Comparison of ENCODE assay signal across 1 cellular context in the genomic region with DNA sequence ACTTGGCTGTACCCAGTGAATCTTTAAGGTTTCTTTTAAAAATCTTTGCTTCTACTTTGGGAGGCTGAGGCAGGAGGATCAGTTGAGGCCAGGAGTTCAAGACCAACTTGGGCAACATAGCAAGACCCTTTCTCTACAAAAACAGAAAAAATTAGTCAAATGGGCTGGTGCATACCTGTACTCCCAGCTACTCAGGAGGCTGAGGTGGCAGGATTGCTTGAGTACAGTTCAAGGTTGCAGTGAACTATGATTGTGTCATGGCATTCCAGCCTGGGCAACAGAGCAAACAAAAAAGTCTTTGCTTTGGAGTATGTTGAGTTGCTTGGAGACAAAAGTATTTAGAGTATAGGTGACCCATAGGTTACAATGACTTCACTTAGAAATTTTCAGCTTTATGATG.
TF ChIP-seq lines count a peak whose summit lies in the region.

No MANE protein-coding gene starts in this region.

TF ChIP-seq in HepG2, 621 proteins besides CTCF, POLR2A, EP300 and RAD21 (continued from another document and continues in another):
- TF ChIP-seq ZSCAN12 (CRISPR knock-in tag; IDR thresholded peaks at IDR 0.05) (no peak), NFKBIZ (CRISPR knock-in tag; IDR thresholded peaks at IDR 0.05) (peak; percentile 77; the same call in 1 of the 2 replicates), EED (CRISPR knock-in tag; IDR thresholded peaks at IDR 0.05) (no peak), HNF4G (IDR thresholded peaks at IDR 0.05; ENCODE audit: borderline replicate concordance, low read depth, low read length) (peak; percentile 60; the same call in 1 of the 2 replicates), HNF4G (CRISPR knock-in tag; IDR thresholded peaks at IDR 0.05; ENCODE audit: borderline replicate concordance, low read depth) (no peak), MLLT10 (CRISPR knock-in tag; IDR thresholded peaks at IDR 0.05) (no peak), RARG (CRISPR knock-in tag; IDR thresholded peaks at IDR 0.05; ENCODE audit: low read depth) (no peak), NR2F1 (CRISPR knock-in tag; IDR thresholded peaks at IDR 0.05) (peak; percentile 63 to 92), JUNB (CRISPR knock-in tag; IDR thresholded peaks at IDR 0.05; ENCODE audit: borderline replicate concordance) (no peak), FOSL2 (CRISPR knock-in tag; IDR thresholded peaks at IDR 0.05) (peak; percentile 75), ZNF205 (CRISPR knock-in tag; IDR thresholded peaks at IDR 0.05) (no peak), ZNF768 (CRISPR knock-in tag; IDR thresholded peaks at IDR 0.05) (no peak), FOXC1 (CRISPR knock-in tag; IDR thresholded peaks at IDR 0.05; ENCODE audit: borderline replicate concordance) (no peak), YEATS4 (CRISPR knock-in tag; IDR thresholded peaks at IDR 0.05; ENCODE audit: borderline replicate concordance) (no peak), ZNF383 (CRISPR knock-in tag; IDR thresholded peaks at IDR 0.05; ENCODE audit: borderline replicate concordance) (no peak), SKI (IDR thresholded peaks at IDR 0.05; ENCODE audit: partially characterized antibody) (peak; percentile 71), HOXA9 (CRISPR knock-in tag; IDR thresholded peaks at IDR 0.05; ENCODE audit: borderline replicate concordance) (no peak), TOE1 (CRISPR knock-in tag; IDR thresholded peaks at IDR 0.05) (no peak), MAZ (IDR thresholded peaks at IDR 0.05; ENCODE audit: borderline replicate concordance, low read depth, low read length) (no peak), MAZ (CRISPR knock-in tag; IDR thresholded peaks at IDR 0.05; ENCODE audit: low read depth) (no peak), KLF13 (CRISPR knock-in tag; IDR thresholded peaks at IDR 0.05) (no peak), SALL1 (CRISPR knock-in tag; IDR thresholded peaks at IDR 0.05) (peak; percentile 86), ZNF337 (CRISPR knock-in tag; IDR thresholded peaks at IDR 0.05; ENCODE audit: borderline replicate concordance, low read depth) (no peak), KAT7 (CRISPR knock-in tag; IDR thresholded peaks at IDR 0.05; ENCODE audit: borderline replicate concordance) (peak; percentile 79; the same call in 1 of the 2 replicates), HDAC2 (CRISPR knock-in tag; IDR thresholded peaks at IDR 0.05) (peak; percentile 71), CEBPG (CRISPR knock-in tag; IDR thresholded peaks at IDR 0.05) (peak; percentile 87), ZNF460 (CRISPR knock-in tag; IDR thresholded peaks at IDR 0.05; ENCODE audit: borderline replicate concordance) (no peak), ZNF644 (CRISPR knock-in tag; IDR thresholded peaks at IDR 0.05; ENCODE audit: low read depth) (peak; percentile 47; the same call in 1 of the 2 replicates), XBP1 (CRISPR knock-in tag; IDR thresholded peaks at IDR 0.05) (no peak), KMT2B (CRISPR knock-in tag; IDR thresholded peaks at IDR 0.05) (peak; percentile 40; the same call in 1 of the 2 replicates), NR2F6 (IDR thresholded peaks at IDR 0.05) (peak; percentile 83), NR2F6 (CRISPR knock-in tag; IDR thresholded peaks at IDR 0.05) (peak; percentile 90), PHF5A (CRISPR knock-in tag; IDR thresholded peaks at IDR 0.05; ENCODE audit: low read depth, unreplicated experiment) (peak; percentile 36), ZNF564 (CRISPR knock-in tag; IDR thresholded peaks at IDR 0.05) (no peak), ZNF12 (CRISPR knock-in tag; IDR thresholded peaks at IDR 0.05) (0 out of 2 replicates have a peak, but pooled peaks have one; percentile 40), PAF1 (CRISPR knock-in tag; IDR thresholded peaks at IDR 0.05) (no peak), ETV5 (CRISPR knock-in tag; IDR thresholded peaks at IDR 0.05; ENCODE audit: borderline replicate concordance) (peak; percentile 26; the same call in 1 of the 2 replicates), TBX2 (CRISPR knock-in tag; IDR thresholded peaks at IDR 0.05; ENCODE audit: borderline replicate concordance) (no peak), KLF11 (CRISPR knock-in tag; IDR thresholded peaks at IDR 0.05) (no peak)
- TF ChIP-seq, protein P1, sequence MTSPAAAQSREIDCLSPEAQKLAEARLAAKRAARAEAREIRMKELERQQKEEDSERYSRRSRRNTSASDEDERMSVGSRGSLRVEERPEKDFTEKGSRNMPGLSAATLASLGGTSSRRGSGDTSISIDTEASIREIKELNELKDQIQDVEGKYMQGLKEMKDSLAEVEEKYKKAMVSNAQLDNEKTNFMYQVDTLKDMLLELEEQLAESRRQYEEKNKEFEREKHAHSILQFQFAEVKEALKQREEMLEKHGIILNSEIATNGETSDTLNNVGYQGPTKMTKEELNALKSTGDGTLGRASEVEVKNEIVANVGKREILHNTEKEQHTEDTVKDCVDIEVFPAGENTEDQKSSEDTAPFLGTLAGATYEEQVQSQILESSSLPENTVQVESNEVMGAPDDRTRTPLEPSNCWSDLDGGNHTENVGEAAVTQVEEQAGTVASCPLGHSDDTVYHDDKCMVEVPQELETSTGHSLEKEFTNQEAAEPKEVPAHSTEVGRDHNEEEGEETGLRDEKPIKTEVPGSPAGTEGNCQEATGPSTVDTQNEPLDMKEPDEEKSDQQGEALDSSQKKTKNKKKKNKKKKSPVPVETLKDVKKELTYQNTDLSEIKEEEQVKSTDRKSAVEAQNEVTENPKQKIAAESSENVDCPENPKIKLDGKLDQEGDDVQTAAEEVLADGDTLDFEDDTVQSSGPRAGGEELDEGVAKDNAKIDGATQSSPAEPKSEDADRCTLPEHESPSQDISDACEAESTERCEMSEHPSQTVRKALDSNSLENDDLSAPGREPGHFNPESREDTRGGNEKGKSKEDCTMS (CRISPR knock-in tag; conservative IDR thresholded peaks at IDR 0.05) = no peak
- TF ChIP-seq, protein P2, sequence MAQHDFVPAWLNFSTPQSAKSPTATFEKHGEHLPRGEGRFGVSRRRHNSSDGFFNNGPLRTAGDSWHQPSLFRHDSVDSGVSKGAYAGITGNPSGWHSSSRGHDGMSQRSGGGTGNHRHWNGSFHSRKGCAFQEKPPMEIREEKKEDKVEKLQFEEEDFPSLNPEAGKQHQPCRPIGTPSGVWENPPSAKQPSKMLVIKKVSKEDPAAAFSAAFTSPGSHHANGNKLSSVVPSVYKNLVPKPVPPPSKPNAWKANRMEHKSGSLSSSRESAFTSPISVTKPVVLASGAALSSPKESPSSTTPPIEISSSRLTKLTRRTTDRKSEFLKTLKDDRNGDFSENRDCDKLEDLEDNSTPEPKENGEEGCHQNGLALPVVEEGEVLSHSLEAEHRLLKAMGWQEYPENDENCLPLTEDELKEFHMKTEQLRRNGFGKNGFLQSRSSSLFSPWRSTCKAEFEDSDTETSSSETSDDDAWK (CRISPR knock-in tag; IDR thresholded peaks at IDR 0.05) = no peak
- TF ChIP-seq, protein P3, sequence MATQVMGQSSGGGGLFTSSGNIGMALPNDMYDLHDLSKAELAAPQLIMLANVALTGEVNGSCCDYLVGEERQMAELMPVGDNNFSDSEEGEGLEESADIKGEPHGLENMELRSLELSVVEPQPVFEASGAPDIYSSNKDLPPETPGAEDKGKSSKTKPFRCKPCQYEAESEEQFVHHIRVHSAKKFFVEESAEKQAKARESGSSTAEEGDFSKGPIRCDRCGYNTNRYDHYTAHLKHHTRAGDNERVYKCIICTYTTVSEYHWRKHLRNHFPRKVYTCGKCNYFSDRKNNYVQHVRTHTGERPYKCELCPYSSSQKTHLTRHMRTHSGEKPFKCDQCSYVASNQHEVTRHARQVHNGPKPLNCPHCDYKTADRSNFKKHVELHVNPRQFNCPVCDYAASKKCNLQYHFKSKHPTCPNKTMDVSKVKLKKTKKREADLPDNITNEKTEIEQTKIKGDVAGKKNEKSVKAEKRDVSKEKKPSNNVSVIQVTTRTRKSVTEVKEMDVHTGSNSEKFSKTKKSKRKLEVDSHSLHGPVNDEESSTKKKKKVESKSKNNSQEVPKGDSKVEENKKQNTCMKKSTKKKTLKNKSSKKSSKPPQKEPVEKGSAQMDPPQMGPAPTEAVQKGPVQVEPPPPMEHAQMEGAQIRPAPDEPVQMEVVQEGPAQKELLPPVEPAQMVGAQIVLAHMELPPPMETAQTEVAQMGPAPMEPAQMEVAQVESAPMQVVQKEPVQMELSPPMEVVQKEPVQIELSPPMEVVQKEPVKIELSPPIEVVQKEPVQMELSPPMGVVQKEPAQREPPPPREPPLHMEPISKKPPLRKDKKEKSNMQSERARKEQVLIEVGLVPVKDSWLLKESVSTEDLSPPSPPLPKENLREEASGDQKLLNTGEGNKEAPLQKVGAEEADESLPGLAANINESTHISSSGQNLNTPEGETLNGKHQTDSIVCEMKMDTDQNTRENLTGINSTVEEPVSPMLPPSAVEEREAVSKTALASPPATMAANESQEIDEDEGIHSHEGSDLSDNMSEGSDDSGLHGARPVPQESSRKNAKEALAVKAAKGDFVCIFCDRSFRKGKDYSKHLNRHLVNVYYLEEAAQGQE (IDR thresholded peaks at IDR 0.05; ENCODE audit: borderline replicate concordance in 1 of 2, low read depth in 1 of 2, low read length in 2 of 2) = 0 out of 4 replicates have a peak, but pooled peaks of 1 of the 2 experiments have one; percentile 37
- TF ChIP-seq, protein P4, sequence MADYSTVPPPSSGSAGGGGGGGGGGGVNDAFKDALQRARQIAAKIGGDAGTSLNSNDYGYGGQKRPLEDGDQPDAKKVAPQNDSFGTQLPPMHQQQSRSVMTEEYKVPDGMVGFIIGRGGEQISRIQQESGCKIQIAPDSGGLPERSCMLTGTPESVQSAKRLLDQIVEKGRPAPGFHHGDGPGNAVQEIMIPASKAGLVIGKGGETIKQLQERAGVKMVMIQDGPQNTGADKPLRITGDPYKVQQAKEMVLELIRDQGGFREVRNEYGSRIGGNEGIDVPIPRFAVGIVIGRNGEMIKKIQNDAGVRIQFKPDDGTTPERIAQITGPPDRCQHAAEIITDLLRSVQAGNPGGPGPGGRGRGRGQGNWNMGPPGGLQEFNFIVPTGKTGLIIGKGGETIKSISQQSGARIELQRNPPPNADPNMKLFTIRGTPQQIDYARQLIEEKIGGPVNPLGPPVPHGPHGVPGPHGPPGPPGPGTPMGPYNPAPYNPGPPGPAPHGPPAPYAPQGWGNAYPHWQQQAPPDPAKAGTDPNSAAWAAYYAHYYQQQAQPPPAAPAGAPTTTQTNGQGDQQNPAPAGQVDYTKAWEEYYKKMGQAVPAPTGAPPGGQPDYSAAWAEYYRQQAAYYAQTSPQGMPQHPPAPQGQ (CRISPR knock-in tag; IDR thresholded peaks at IDR 0.05; ENCODE audit: borderline replicate concordance) = no peak
- TF ChIP-seq, protein P5, sequence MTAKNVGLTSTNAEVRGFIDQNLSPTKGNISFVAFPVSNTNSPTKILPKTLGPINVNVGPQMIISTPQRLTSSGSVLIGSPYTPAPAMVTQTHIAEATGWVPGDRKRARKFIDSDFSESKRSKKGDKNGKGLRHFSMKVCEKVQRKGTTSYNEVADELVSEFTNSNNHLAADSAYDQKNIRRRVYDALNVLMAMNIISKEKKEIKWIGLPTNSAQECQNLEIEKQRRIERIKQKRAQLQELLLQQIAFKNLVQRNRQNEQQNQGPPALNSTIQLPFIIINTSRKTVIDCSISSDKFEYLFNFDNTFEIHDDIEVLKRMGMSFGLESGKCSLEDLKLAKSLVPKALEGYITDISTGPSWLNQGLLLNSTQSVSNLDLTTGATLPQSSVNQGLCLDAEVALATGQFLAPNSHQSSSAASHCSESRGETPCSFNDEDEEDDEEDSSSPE (CRISPR knock-in tag; IDR thresholded peaks at IDR 0.05) = no peak
- TF ChIP-seq, protein P6, sequence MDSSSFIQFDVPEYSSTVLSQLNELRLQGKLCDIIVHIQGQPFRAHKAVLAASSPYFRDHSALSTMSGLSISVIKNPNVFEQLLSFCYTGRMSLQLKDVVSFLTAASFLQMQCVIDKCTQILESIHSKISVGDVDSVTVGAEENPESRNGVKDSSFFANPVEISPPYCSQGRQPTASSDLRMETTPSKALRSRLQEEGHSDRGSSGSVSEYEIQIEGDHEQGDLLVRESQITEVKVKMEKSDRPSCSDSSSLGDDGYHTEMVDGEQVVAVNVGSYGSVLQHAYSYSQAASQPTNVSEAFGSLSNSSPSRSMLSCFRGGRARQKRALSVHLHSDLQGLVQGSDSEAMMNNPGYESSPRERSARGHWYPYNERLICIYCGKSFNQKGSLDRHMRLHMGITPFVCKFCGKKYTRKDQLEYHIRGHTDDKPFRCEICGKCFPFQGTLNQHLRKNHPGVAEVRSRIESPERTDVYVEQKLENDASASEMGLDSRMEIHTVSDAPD (CRISPR knock-in tag; IDR thresholded peaks at IDR 0.05) = no peak
- TF ChIP-seq, protein P7, sequence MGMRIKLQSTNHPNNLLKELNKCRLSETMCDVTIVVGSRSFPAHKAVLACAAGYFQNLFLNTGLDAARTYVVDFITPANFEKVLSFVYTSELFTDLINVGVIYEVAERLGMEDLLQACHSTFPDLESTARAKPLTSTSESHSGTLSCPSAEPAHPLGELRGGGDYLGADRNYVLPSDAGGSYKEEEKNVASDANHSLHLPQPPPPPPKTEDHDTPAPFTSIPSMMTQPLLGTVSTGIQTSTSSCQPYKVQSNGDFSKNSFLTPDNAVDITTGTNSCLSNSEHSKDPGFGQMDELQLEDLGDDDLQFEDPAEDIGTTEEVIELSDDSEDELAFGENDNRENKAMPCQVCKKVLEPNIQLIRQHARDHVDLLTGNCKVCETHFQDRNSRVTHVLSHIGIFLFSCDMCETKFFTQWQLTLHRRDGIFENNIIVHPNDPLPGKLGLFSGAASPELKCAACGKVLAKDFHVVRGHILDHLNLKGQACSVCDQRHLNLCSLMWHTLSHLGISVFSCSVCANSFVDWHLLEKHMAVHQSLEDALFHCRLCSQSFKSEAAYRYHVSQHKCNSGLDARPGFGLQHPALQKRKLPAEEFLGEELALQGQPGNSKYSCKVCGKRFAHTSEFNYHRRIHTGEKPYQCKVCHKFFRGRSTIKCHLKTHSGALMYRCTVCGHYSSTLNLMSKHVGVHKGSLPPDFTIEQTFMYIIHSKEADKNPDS (CRISPR knock-in tag; IDR thresholded peaks at IDR 0.05) = peak; percentile 72; the same call in 1 of the 2 replicates
- TF ChIP-seq, protein P8, sequence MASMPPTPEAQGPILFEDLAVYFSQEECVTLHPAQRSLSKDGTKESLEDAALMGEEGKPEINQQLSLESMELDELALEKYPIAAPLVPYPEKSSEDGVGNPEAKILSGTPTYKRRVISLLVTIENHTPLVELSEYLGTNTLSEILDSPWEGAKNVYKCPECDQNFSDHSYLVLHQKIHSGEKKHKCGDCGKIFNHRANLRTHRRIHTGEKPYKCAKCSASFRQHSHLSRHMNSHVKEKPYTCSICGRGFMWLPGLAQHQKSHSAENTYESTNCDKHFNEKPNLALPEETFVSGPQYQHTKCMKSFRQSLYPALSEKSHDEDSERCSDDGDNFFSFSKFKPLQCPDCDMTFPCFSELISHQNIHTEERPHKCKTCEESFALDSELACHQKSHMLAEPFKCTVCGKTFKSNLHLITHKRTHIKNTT (CRISPR knock-in tag; IDR thresholded peaks at IDR 0.05) = no peak
- TF ChIP-seq, protein P9, sequence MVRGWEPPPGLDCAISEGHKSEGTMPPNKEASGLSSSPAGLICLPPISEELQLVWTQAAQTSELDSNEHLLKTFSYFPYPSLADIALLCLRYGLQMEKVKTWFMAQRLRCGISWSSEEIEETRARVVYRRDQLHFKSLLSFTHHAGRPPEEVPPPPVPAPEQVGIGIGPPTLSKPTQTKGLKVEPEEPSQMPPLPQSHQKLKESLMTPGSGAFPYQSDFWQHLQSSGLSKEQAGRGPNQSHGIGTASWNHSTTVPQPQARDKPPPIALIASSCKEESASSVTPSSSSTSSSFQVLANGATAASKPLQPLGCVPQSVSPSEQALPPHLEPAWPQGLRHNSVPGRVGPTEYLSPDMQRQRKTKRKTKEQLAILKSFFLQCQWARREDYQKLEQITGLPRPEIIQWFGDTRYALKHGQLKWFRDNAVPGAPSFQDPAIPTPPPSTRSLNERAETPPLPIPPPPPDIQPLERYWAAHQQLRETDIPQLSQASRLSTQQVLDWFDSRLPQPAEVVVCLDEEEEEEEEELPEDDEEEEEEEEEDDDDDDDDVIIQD (CRISPR knock-in tag; IDR thresholded peaks at IDR 0.05; ENCODE audit: low read depth) = no peak
- TF ChIP-seq, protein P10, sequence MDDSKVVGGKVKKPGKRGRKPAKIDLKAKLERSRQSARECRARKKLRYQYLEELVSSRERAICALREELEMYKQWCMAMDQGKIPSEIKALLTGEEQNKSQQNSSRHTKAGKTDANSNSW (CRISPR knock-in tag; IDR thresholded peaks at IDR 0.05; ENCODE audit: borderline replicate concordance) = no peak
